17 cellular contexts compared by ENCODE assay signal in genomic region chr5:168965638-168966037, GRCh38.
DNase-seq lines count a peak whose midpoint lies in the region; ATAC-seq and TF ChIP-seq lines count a peak whose summit lies in the region.
"Had no signal": no experiment of that assay in that cellular context is flagged by ENCODE, and none has a peak within 500 bp of the region (broad histone marks: within the 10 kb centered on the region; RNA-seq: fewer than 3 reads in every experiment).

No MANE protein-coding gene starts in this region.

- H3K9me3 ChIP-seq in heart left ventricle: no peaks in the 10 kb centered on the region
- no peaks in the 10 kb centered on the region for H3K9me3 ChIP-seq in right cardiac atrium (ENCODE audit: control insufficient read depth, low read length)
- H3K9me3 ChIP-seq in left ventricle myocardium inferior (replicated peaks): no peaks in the 10 kb centered on the region
- H3K9me3 ChIP-seq: A549; BLaER1 treated with 17β-estradiol and CSF1 and Interleukin-3, amounts not matched to agents 10 nM and 100 nM; Caco-2 had no signal

- TF ChIP-seq CTCF in heart left ventricle (IDR thresholded peaks at IDR 0.05) (no peak), left ventricle myocardium inferior (IDR thresholded peaks at IDR 0.05; ENCODE audit: borderline replicate concordance) (no peak)

- H3K4me1 ChIP-seq in heart left ventricle (peaks cover 0 to 12% (median 0%) of the 10 kb centered on the region in 12 donors), right cardiac atrium (ENCODE audit: control insufficient read depth, insufficient read depth, low read length) (no peaks in the 10 kb centered on the region), left ventricle myocardium inferior (no peaks in the 10 kb centered on the region)
- H3K4me1 ChIP-seq: A549 had no signal

- no peak for TF ChIP-seq POLR2A in heart left ventricle (IDR thresholded peaks at IDR 0.05)

- intact Hi-C loops in Right ventricle myocardium inferior (cut with DNase I) (no loop called here), heart left ventricle (cut with DNase I) (no loop called here), left cardiac atrium (cut with DNase I) (no loop called here), cardiac septum (cut with DNase I) (no loop called here), right cardiac atrium (cut with DNase I) (no loop called here), left ventricle myocardium inferior (cut with micrococcal nuclease) (no loop called here)

- H3K27me3 ChIP-seq in heart left ventricle (no peaks in the 10 kb centered on the region), right cardiac atrium (ENCODE audit: control insufficient read depth, insufficient read depth) (no peaks in the 10 kb centered on the region), left ventricle myocardium inferior (ENCODE audit: low read depth) (no peaks in the 10 kb centered on the region)
- H3K27me3 ChIP-seq: BLaER1 treated with 17β-estradiol and CSF1 and Interleukin-3, amounts not matched to agents 10 nM and 100 nM had no signal

- no peak for DNase-seq in Right ventricle myocardium inferior (ENCODE audit: missing footprints)
- no peak for DNase-seq in heart left ventricle
- peak; percentile 48 for DNase-seq in left cardiac atrium
- DNase-seq in cardiac septum (ENCODE audit: low spot score): no peak
- DNase-seq in right cardiac atrium: peak; percentile 40 to 79 (median 78)
- DNase-seq in left ventricle myocardium inferior: no peak
- DNase-seq: AML-193; Caco-2; Calu3; CD4-positive, alpha-beta T cell; CD8-positive, alpha-beta T cell; DMS79 treated with DMSO at 0.1 percent for 48 hours; GF-D8 had no signal

- H3K27ac ChIP-seq in heart left ventricle (no peak overlapping the region), right cardiac atrium (ENCODE audit: low read length) (peak overlapping the region; percentile 79), left ventricle myocardium inferior (replicated peaks) (no peak overlapping the region)
- H3K27ac ChIP-seq: 22Rv1; A549; BLaER1 treated with 17β-estradiol and CSF1 and Interleukin-3, amounts not matched to agents 10 nM and 100 nM; C4-2B had no signal

- ATAC-seq in Right ventricle myocardium inferior: peak; percentile 57
- no peak for ATAC-seq in heart left ventricle
- peak; percentile 53 to 70 for ATAC-seq in left cardiac atrium
- ATAC-seq in right cardiac atrium: peak; percentile 83 to 86
- ATAC-seq: A549; CD8-positive, alpha-beta T cell had no signal

- no peak overlapping the region for H3K4me3 ChIP-seq in heart left ventricle
- no peak overlapping the region for H3K4me3 ChIP-seq in right cardiac atrium (ENCODE audit: low read length)
- no peak overlapping the region for H3K4me3 ChIP-seq in left ventricle myocardium inferior
- H3K4me3 ChIP-seq: A549; BLaER1 treated with 17β-estradiol and CSF1 and Interleukin-3, amounts not matched to agents 10 nM and 100 nM had no signal

- H3K36me3 ChIP-seq in heart left ventricle (no peaks in the 10 kb centered on the region), left ventricle myocardium inferior (no peaks in the 10 kb centered on the region)
- H3K36me3 ChIP-seq: BLaER1 treated with 17β-estradiol and CSF1 and Interleukin-3, amounts not matched to agents 10 nM and 100 nM had no signal

- 71 to 82% (median 74%) methylated on average over 5 of the region's 5 CpGs for WGBS in heart left ventricle, 4 donors
- WGBS in right cardiac atrium: 74% methylated on average over 5 of the region's 5 CpGs

Comparison
In these comparisons a context has a peak if more than half of its experiments do, and no peak if none do; other contexts are left out.
1. ATAC-seq: peak in Right ventricle myocardium inferior (single experiment), left cardiac atrium (2 of 2) and right cardiac atrium (2 of 2); none in heart left ventricle (0 of 4).
2. DNase-seq: peak in left cardiac atrium (single experiment) and right cardiac atrium (3 of 3); none in Right ventricle myocardium inferior (single experiment), heart left ventricle (0 of 5), cardiac septum (single experiment) and left ventricle myocardium inferior (single experiment).